8 cellular contexts compared by ENCODE assay signal in the genomic region with DNA sequence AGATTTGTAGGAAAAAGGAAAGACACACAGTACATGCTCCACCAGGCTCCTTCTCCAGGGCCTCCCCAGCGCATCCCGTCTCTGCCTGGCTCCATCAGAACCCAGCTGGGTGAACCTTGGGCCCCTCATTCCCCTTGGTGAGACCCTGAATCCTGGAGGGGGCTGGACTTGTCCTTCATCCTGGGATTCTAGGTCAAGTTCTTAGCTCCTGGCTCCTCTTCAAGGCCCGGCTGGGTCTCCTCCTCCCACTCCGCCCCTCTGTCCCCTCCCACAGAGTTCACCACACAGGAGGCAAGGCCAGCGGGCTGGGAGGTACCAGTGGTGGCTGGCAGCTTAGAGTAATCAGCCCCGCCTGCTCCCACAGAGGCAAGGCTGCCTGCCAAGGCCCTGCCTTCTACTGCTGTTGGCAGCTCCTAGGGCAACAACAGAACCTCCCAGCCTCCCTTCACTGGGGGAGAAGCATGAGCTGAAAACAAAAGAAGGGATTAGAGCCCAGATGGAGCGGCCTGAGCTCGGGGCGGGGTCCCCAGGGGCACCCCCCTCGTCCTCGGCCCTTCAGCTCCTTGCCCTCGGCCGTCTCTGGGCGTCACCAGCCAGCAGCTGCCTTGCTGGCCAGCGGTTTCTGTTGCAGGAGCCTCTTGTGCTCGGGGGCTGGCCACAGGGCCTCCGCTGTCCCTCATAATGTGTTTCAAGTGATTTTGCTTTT. TPM values are rescaled to one million over a fixed set of nuclear protein-coding genes. Genes with fewer than 3 reads are reported as not detected.
A peak's percentile ranks its signal among the peaks of the same experiment; 100 is the strongest.
DNase-seq lines count a peak whose midpoint lies in the region; ATAC-seq and TF ChIP-seq lines count a peak whose summit lies in the region.

No MANE protein-coding gene starts in this region.

- no peaks in the 10 kb centered on the region for H3K79me2 ChIP-seq in osteoblast (ENCODE audit: insufficient read depth, low read length)

- peak overlapping the region; percentile 84 for H3K4me2 ChIP-seq in osteoblast (ENCODE audit: insufficient read depth, low read length)

- H3K9me3 ChIP-seq in adipocyte (ENCODE audit: control insufficient read depth, low read length) (no peaks in the 10 kb centered on the region), osteoblast (ENCODE audit: low read depth, low read length) (no peaks in the 10 kb centered on the region)

- H3K36me3 ChIP-seq in adipocyte (ENCODE audit: control insufficient read depth, insufficient read depth, low read length, severe bottlenecking) (no peaks in the 10 kb centered on the region), osteoblast (ENCODE audit: insufficient read depth, low read length) (no peaks in the 10 kb centered on the region)

- H3K4me1 ChIP-seq in adipocyte (ENCODE audit: control insufficient read depth, insufficient read depth, low read length) (peaks cover 36% of the 10 kb centered on the region), osteoblast (ENCODE audit: insufficient read depth, low read length) (peaks cover 31% of the 10 kb centered on the region)

- no peak overlapping the region for H3K4me3 Mint-ChIP-seq in glutamatergic neuron (ENCODE audit: unreplicated experiment)

- TF ChIP-seq CTCF in AG09309 (IDR thresholded peaks at IDR 0.05; ENCODE audit: control insufficient read depth, insufficient read depth, low read depth, low read length, missing control alignments): no peak
- TF ChIP-seq CTCF in glutamatergic neuron (IDR thresholded peaks at IDR 0.05; ENCODE audit: partially characterized antibody, unreplicated experiment): no peak
- TF ChIP-seq CTCF in osteoblast (IDR thresholded peaks at IDR 0.05; ENCODE audit: extremely low read depth, low read depth, low read length): no peak

- H3K27me3 ChIP-seq in adipocyte (replicated peaks; ENCODE audit: control insufficient read depth, insufficient read depth, low read length): no peaks in the 10 kb centered on the region
- H3K27me3 ChIP-seq in osteoblast (ENCODE audit: insufficient read depth, low read length): no peaks in the 10 kb centered on the region

- H2AFZ ChIP-seq in osteoblast (ENCODE audit: low read length): peak overlapping the region; percentile 89

- H3K4me3 ChIP-seq in AG09309 (ENCODE audit: control insufficient read depth, low read depth, low read length) (no peak overlapping the region), adipocyte (ENCODE audit: low read length) (peak overlapping the region; percentile 70), osteoblast (ENCODE audit: insufficient read depth, low read length) (peak overlapping the region; percentile 64)

- H3K9ac ChIP-seq in adipocyte (ENCODE audit: low read length): peak overlapping the region; percentile 81

- no peak overlapping the region for H3K27ac Mint-ChIP-seq in glutamatergic neuron (ENCODE audit: unreplicated experiment)

- no peaks in the 10 kb centered on the region for H3K36me3 Mint-ChIP-seq in glutamatergic neuron (ENCODE audit: unreplicated experiment)

- no peaks in the 10 kb centered on the region for H3K27me3 Mint-ChIP-seq in glutamatergic neuron (ENCODE audit: unreplicated experiment)

- peaks cover 4% of the 10 kb centered on the region for H3K9me3 Mint-ChIP-seq in glutamatergic neuron (ENCODE audit: unreplicated experiment)

- peak overlapping the region; percentile 83 for H3K27ac ChIP-seq in osteoblast (ENCODE audit: low read depth, low read length)

- peaks cover 7% of the 10 kb centered on the region for H3K4me1 Mint-ChIP-seq in glutamatergic neuron (ENCODE audit: low read depth, unreplicated experiment)

- DNase-seq in AG09309 (ENCODE audit: low read depth) (peak; percentile 63), NCI-H2227 treated with DMSO at 0.1 percent for 48 hours (lab: John Stamatoyannopoulos, UW) (peak; percentile 74), adipocyte (ENCODE audit: low read depth) (peak; percentile 92), glutamatergic neuron (peak; percentile 56), osteoblast (ENCODE audit: insufficient read length, low spot score, missing footprints) (peak; percentile 97), OCI-M1 (lab: John Stamatoyannopoulos, UW) (no peak), HuH-7 (ENCODE audit: low spot score) (no peak)

- no peaks in the 10 kb centered on the region for H4K20me1 ChIP-seq in osteoblast (ENCODE audit: insufficient read depth, low read length)

- peak; percentile 75 for ATAC-seq in GM19463 (IDR thresholded peaks at IDR 0.05; ENCODE audit: unreplicated experiment)

RNA-seq across cellular contexts. Expression of gene PSMA6, which starts 49.4 kb away (rescaled TPM):
- total RNA-seq in glutamatergic neuron (ENCODE audit: unreplicated experiment) (148 TPM), osteoblast (155 and 170 TPM in 2 replicates)

Comparison
In these comparisons a context has a peak if more than half of its experiments do, and no peak if none do; other contexts are left out.
1. DNase-seq: peak in AG09309 (single experiment), NCI-H2227 treated with DMSO at 0.1 percent for 48 hours (single experiment), adipocyte (single experiment), glutamatergic neuron (single experiment) and osteoblast (single experiment); none in OCI-M1 (single experiment) and HuH-7 (single experiment).